Comparison of ENCODE assay signal across 19 cellular contexts in the genomic region with DNA sequence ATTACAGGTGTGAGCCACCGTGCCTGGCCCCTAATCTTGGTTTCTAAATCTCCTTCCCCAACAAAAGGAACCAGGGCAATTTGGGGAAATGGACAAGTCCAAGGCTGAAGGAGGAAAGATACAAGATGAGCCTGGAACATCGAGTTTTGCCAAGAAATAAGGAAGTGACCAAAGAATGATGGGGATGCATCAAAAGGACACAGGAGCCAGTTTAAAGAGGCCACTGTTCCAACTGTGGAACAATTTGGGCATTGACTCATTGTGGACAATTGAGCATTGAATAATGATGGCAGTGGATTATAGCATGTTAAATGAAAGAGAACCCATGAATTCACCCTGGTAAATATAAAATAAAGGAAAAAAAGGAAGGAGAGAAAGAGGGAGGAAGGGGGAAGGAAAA. TPM values are rescaled to one million over a fixed set of nuclear protein-coding genes. Genes with fewer than 3 reads are reported as not detected.
DNase-seq lines count a peak whose midpoint lies in the region; ATAC-seq and TF ChIP-seq lines count a peak whose summit lies in the region.
"Had no signal": no experiment of that assay in that cellular context is flagged by ENCODE, and none has a peak within 500 bp of the region (broad histone marks: within the 10 kb centered on the region; RNA-seq: fewer than 3 reads in every experiment).

No MANE protein-coding gene starts in this region.

- H3K27ac Mint-ChIP-seq in natural killer cell treated with Interleukin-12 subunit alpha and Interleukin-12 subunit beta and Interleukin-15 and Interleukin-18, amount 100 ng/mL, for 72 hours, result peak overlapping the region in 1 of 2 donors; percentile 34
- H3K27ac Mint-ChIP-seq in natural killer cell, result no peak overlapping the region

- peak; percentile 3 for DNase-seq in natural killer cell treated with Interleukin-12 subunit alpha and Interleukin-12 subunit beta and Interleukin-15 and Interleukin-18, amount 100 ng/mL, for 72 hours (ENCODE audit: low spot score)
- DNase-seq in natural killer cell, result no peak
- peak; percentile 84 for DNase-seq in globus pallidus (ENCODE audit: low spot score)
- DNase-seq in pons (ENCODE audit: low spot score), result peak; percentile 95
- no peak for DNase-seq in mesendoderm
- no peak for DNase-seq in NCI-H2029 (lab: John Stamatoyannopoulos, UW)
- DNase-seq: 8988T, AML-193, EL, IMR-90, NCI-H1105, NCI-H146, NCI-H2081, NCI-H2171, NCI-H524 treated with DMSO at 0.1 percent for 48 hours, Peyer's patch, SJCRH30 had no signal

- no peak overlapping the region for H2BK15ac ChIP-seq in mesendoderm (replicated peaks; ENCODE audit: low read depth)

- no peak overlapping the region for H2BK120ac ChIP-seq in mesendoderm (ENCODE audit: low read depth, low read length)

- no peak for TF ChIP-seq CTCF in natural killer cell (IDR thresholded peaks at IDR 0.05)

- H3K56ac ChIP-seq in mesendoderm (ENCODE audit: low read length), result no peak overlapping the region

- no peak overlapping the region for H2BK5ac ChIP-seq in mesendoderm (ENCODE audit: low read length)

- H3K79me2 ChIP-seq in mesendoderm (ENCODE audit: control insufficient read depth, insufficient read depth, low read length), result no peaks in the 10 kb centered on the region

- H2AK5ac ChIP-seq in mesendoderm (ENCODE audit: low read length), result no peak overlapping the region

- H3K27me3 ChIP-seq in mesendoderm (ENCODE audit: insufficient read depth, low read length, poor library complexity), result peaks cover 8% of the 10 kb centered on the region
- H3K27me3 ChIP-seq: Peyer's patch had no signal

- no peak overlapping the region for H3K4me3 Mint-ChIP-seq in natural killer cell treated with Interleukin-12 subunit alpha and Interleukin-12 subunit beta and Interleukin-15 and Interleukin-18, amount 100 ng/mL, for 72 hours
- no peak overlapping the region for H3K4me3 Mint-ChIP-seq in natural killer cell

- no peak overlapping the region for H3K18ac ChIP-seq in mesendoderm (ENCODE audit: low read length)

- no peaks in the 10 kb centered on the region for H3K36me3 ChIP-seq in mesendoderm (ENCODE audit: control insufficient read depth, insufficient read depth, low read length)
- H3K36me3 ChIP-seq: Peyer's patch, SJCRH30 had no signal

- no peak overlapping the region for H3K27ac ChIP-seq in mesendoderm (ENCODE audit: low read depth, low read length)
- H3K27ac ChIP-seq: C4-2B, Peyer's patch, SJCRH30 had no signal

- no peak overlapping the region for H3K4ac ChIP-seq in mesendoderm (ENCODE audit: low read depth, low read length)

- ATAC-seq in natural killer cell treated with Interleukin-12 subunit alpha and Interleukin-12 subunit beta and Interleukin-15 and Interleukin-18, amount 100 ng/mL, for 72 hours, result no peak
- ATAC-seq in natural killer cell, result no peak
- ATAC-seq in activated CD4-positive, CD25-positive, alpha-beta regulatory T cell treated with anti-CD3 and anti-CD28 coated beads, Interleukin-2, amount 50 U/mL, for 24 hours, result no peak

- intact Hi-C loops in natural killer cell (cut with micrococcal nuclease), result loop anchor here (2.0 to 5.0 kb wide), 3 partner anchors 41 to 129 kb away; no protein-coding TSS in a partner anchor

- H3K79me1 ChIP-seq in mesendoderm (ENCODE audit: low read length), result no peaks in the 10 kb centered on the region

- no CpG with 5 or more reads among the region's 2 CpGs for WGBS in mesendoderm (ENCODE audit: extremely low coverage, insufficient coverage, low lambda C conversion rate)

- no peaks in the 10 kb centered on the region for H3K36me3 Mint-ChIP-seq in natural killer cell treated with Interleukin-12 subunit alpha and Interleukin-12 subunit beta and Interleukin-15 and Interleukin-18, amount 100 ng/mL, for 72 hours
- no peaks in the 10 kb centered on the region for H3K36me3 Mint-ChIP-seq in natural killer cell

- H3K4me3 ChIP-seq in mesendoderm (ENCODE audit: low read length), result no peak overlapping the region
- H3K4me3 ChIP-seq: Peyer's patch, SJCRH30 had no signal

- H3K9ac ChIP-seq in mesendoderm (ENCODE audit: low read length), result no peak overlapping the region

- no peaks in the 10 kb centered on the region for H3K9me3 Mint-ChIP-seq in natural killer cell treated with Interleukin-12 subunit alpha and Interleukin-12 subunit beta and Interleukin-15 and Interleukin-18, amount 100 ng/mL, for 72 hours
- no peaks in the 10 kb centered on the region for H3K9me3 Mint-ChIP-seq in natural killer cell

- no peak overlapping the region for H3K23ac ChIP-seq in mesendoderm (ENCODE audit: low read length)

- peaks cover 15 to 19% of the 10 kb centered on the region in 2 donors for H3K4me1 Mint-ChIP-seq in natural killer cell treated with Interleukin-12 subunit alpha and Interleukin-12 subunit beta and Interleukin-15 and Interleukin-18, amount 100 ng/mL, for 72 hours (ENCODE audit: low read depth in 2 of 2)
- peaks cover 17 to 23% of the 10 kb centered on the region in 2 donors for H3K4me1 Mint-ChIP-seq in natural killer cell

- peaks cover 31 to 50% of the 10 kb centered on the region in 2 donors for H3K27me3 Mint-ChIP-seq in natural killer cell treated with Interleukin-12 subunit alpha and Interleukin-12 subunit beta and Interleukin-15 and Interleukin-18, amount 100 ng/mL, for 72 hours
- H3K27me3 Mint-ChIP-seq in natural killer cell (ENCODE audit: low read depth in 2 of 2), result peaks cover 57 to 67% of the 10 kb centered on the region in 2 donors

- H3K4me1 ChIP-seq in mesendoderm (ENCODE audit: control insufficient read depth, low read depth, low read length), result peaks cover 7% of the 10 kb centered on the region
- H3K4me1 ChIP-seq: SJCRH30 had no signal

- H4K5ac ChIP-seq in mesendoderm (ENCODE audit: low read length), result no peak overlapping the region

- H4K8ac ChIP-seq in mesendoderm (ENCODE audit: low read depth, low read length), result no peak overlapping the region

- H3K4me2 ChIP-seq in mesendoderm (ENCODE audit: low read length), result no peak overlapping the region

RNA-seq across cellular contexts. Expression of gene DUSP1, which starts 47.5 kb away (rescaled TPM):
- 10 to 100 TPM; 12.4 to 13.6 TPM for total RNA-seq in natural killer cell treated with Interleukin-12 subunit alpha and Interleukin-12 subunit beta and Interleukin-15 and Interleukin-18, amount 100 ng/mL, for 72 hours
- 1,000 to 10,000 TPM; 1,579 to 2,725 (median 2,168) TPM for total RNA-seq in natural killer cell
- polyA plus RNA-seq in mesendoderm (2013, experiment 1 of 2), result 13.6 TPM
- 14.0 TPM for polyA plus RNA-seq in mesendoderm (2013, experiment 2 of 2)

Comparison
In these comparisons a context has a peak if more than half of its experiments do, and no peak if none do; other contexts are left out.
1. DNase-seq: peak in natural killer cell treated with Interleukin-12 subunit alpha and Interleukin-12 subunit beta and Interleukin-15 and Interleukin-18, amount 100 ng/mL, for 72 hours (single experiment), globus pallidus (single experiment) and pons (single experiment); none in natural killer cell (single experiment), mesendoderm (single experiment) and NCI-H2029 (single experiment).
2. RNA of gene DUSP1, which starts 47.5 kb away (total RNA-seq): 1,579 to 2,725 TPM in natural killer cell; 12.4 to 13.6 TPM in natural killer cell treated with Interleukin-12 subunit alpha and Interleukin-12 subunit beta and Interleukin-15 and Interleukin-18, amount 100 ng/mL, for 72 hours; every median in the first group is over 100 times any median in the second.